In genomic region chr6:107459283-107460073, GRCh38 we compare ENCODE assay signal across 8 cellular contexts. TPM values are rescaled to one million over a fixed set of nuclear protein-coding genes. Genes with fewer than 3 reads are reported as not detected.
A peak's percentile ranks its signal among the peaks of the same experiment; 100 is the strongest.
DNase-seq lines count a peak whose midpoint lies in the region; ATAC-seq and TF ChIP-seq lines count a peak whose summit lies in the region.

Gene PDSS2 (minus strand): TSS chr6:107459564. CDS start chr6:107459285, 279 bp downstream.

- H3K36me3 Mint-ChIP-seq in chondrocyte (ENCODE audit: low read depth), result no peaks in the 10 kb centered on the region

- H3K27ac Mint-ChIP-seq in chondrocyte (ENCODE audit: unreplicated experiment), result peak within 1 kb of the TSS; percentile 96

- peak within 1 kb of the TSS; percentile 56 for H3K4me3 ChIP-seq in BJ (ENCODE audit: low read depth, low read length)

- H3K36me3 ChIP-seq in BJ (ENCODE audit: control insufficient read depth, insufficient read depth, low read length), result no peaks in the 10 kb centered on the region

- H3K9me3 Mint-ChIP-seq in chondrocyte (ENCODE audit: low read depth), result no peaks in the 10 kb centered on the region

- H3K4me3 Mint-ChIP-seq in chondrocyte (ENCODE audit: unreplicated experiment), result peak within 1 kb of the TSS; percentile 96

- peak; percentile 75 for DNase-seq in BJ (ENCODE audit: low read depth)
- peak; percentile 90 for DNase-seq in GM19238 (ENCODE audit: insufficient read length, low spot score)
- peak; percentile 59 for DNase-seq in NCI-H510A treated with DMSO at 0.1 percent for 48 hours (lab: John Stamatoyannopoulos, UW)
- DNase-seq in activated CD4-positive, alpha-beta T cell treated with anti-CD3 and anti-CD28 coated beads for 24 hours (ENCODE audit: low read depth in 2 of 2), result peak; percentile 97 to 98
- DNase-seq in chondrocyte (ENCODE audit: low spot score), result peak; percentile 98
- DNase-seq in kidney glomerular epithelial cell (lab: John Stamatoyannopoulos, UW), result peak; percentile 96
- DNase-seq in stimulated activated CD4-positive, alpha-beta T cell treated with anti-CD3 and anti-CD28 coated beads, Interleukin-1b, Interleukin-23, amount 100 ng/mL, for 1 hour (ENCODE audit: low read depth in 2 of 2), result peak; percentile 87 to 95

- TF ChIP-seq CTCF in BJ (IDR thresholded peaks at IDR 0.05; ENCODE audit: insufficient read depth, low read depth, low read length) (peak; percentile 68), chondrocyte (IDR thresholded peaks at IDR 0.05) (peak; percentile 82)

- no peaks in the 10 kb centered on the region for H3K27me3 Mint-ChIP-seq in chondrocyte (ENCODE audit: low read depth)

- CTCF ChIA-PET in BJ (lab: Yijun Ruan, JAX), result interaction anchor here (0.6 to 2.4 kb wide), 9 partner anchors 9 to 330 kb away, joined by 3 to 11 read pairs (median 3); no protein-coding TSS in a partner anchor

- no peaks in the 10 kb centered on the region for H3K27me3 ChIP-seq in BJ (ENCODE audit: control insufficient read depth, insufficient read depth, low read length)

- POLR2A ChIA-PET in BJ (lab: Charles Lee), result interaction anchor here (0.6 kb wide), 1 partner anchor 15 kb away, joined by 3 read pairs; no protein-coding TSS in a partner anchor

- peak; percentile 90 for ATAC-seq in HG03442 (IDR thresholded peaks at IDR 0.05; ENCODE audit: unreplicated experiment)

- peaks cover 9% of the 10 kb centered on the region for H3K4me1 Mint-ChIP-seq in chondrocyte (ENCODE audit: low read depth)

RNA-seq across cellular contexts. Expression of gene PDSS2, which starts in this region (rescaled TPM):
- polyA plus RNA-seq in BJ (2011; rRNA removed), result 11.6 and 13.9 TPM in 2 replicates
- 15.6 and 22.9 TPM in 2 replicates for polyA minus RNA-seq in BJ (2011; rRNA and poly(A)+ RNA removed)
- 10.1 to 13.1 TPM (median 10.4 TPM) in 3 replicates for total RNA-seq in chondrocyte

Comparison
In these comparisons a context has a peak if more than half of its experiments do, and no peak if none do; other contexts are left out.
1. Peak in every context shown above with its lines: DNase-seq, ATAC-seq and H3K4me3 ChIP-seq.